In genomic region chr13:48160879-48161278, GRCh38 we compare ENCODE assay signal across 1 cellular context.
TF ChIP-seq lines count a peak whose summit lies in the region.

No MANE protein-coding gene starts in this region.

TF ChIP-seq in HepG2, 621 proteins besides CTCF, POLR2A, EP300 and RAD21:
- TF ChIP-seq FOXP4 (CRISPR knock-in tag; IDR thresholded peaks at IDR 0.05): no peak
- no peak for TF ChIP-seq U2AF2 (IDR thresholded peaks at IDR 0.05; ENCODE audit: low read depth, low read length)
- no peak for TF ChIP-seq CBX1 (IDR thresholded peaks at IDR 0.05; ENCODE audit: low read depth)
- no peak for TF ChIP-seq KLF15 (CRISPR knock-in tag; IDR thresholded peaks at IDR 0.05; ENCODE audit: borderline replicate concordance)
- TF ChIP-seq ZBTB20 (CRISPR knock-in tag; IDR thresholded peaks at IDR 0.05; ENCODE audit: borderline replicate concordance, low read depth): no peak
- no peak for TF ChIP-seq GATAD1 (CRISPR knock-in tag; IDR thresholded peaks at IDR 0.05)
- TF ChIP-seq MTERF4 (CRISPR knock-in tag; IDR thresholded peaks at IDR 0.05): no peak
- no peak for TF ChIP-seq ZNF101 (CRISPR knock-in tag; IDR thresholded peaks at IDR 0.05; ENCODE audit: borderline replicate concordance, low read depth)
- no peak for TF ChIP-seq ZFP62 (CRISPR knock-in tag; IDR thresholded peaks at IDR 0.05)
- no peak for TF ChIP-seq CEBPB (IDR thresholded peaks at IDR 0.05; ENCODE audit: borderline replicate concordance, low read depth, low read length)
- TF ChIP-seq MTA1 (CRISPR knock-in tag; IDR thresholded peaks at IDR 0.05; ENCODE audit: borderline replicate concordance): no peak
- no peak for TF ChIP-seq NR2C2 (CRISPR knock-in tag; IDR thresholded peaks at IDR 0.05; ENCODE audit: borderline replicate concordance)
- no peak for TF ChIP-seq ZBTB33 (CRISPR knock-in tag; IDR thresholded peaks at IDR 0.05)
- TF ChIP-seq ZNF839 (CRISPR knock-in tag; IDR thresholded peaks at IDR 0.05; ENCODE audit: borderline replicate concordance): no peak
- TF ChIP-seq KDM4B (CRISPR knock-in tag; IDR thresholded peaks at IDR 0.05): no peak
- no peak for TF ChIP-seq KDM3A (CRISPR knock-in tag; IDR thresholded peaks at IDR 0.05; ENCODE audit: low read depth)
- TF ChIP-seq ZNF530 (CRISPR knock-in tag; IDR thresholded peaks at IDR 0.05; ENCODE audit: low read depth): no peak
